8 cellular contexts compared by ENCODE assay signal in the genomic region with DNA sequence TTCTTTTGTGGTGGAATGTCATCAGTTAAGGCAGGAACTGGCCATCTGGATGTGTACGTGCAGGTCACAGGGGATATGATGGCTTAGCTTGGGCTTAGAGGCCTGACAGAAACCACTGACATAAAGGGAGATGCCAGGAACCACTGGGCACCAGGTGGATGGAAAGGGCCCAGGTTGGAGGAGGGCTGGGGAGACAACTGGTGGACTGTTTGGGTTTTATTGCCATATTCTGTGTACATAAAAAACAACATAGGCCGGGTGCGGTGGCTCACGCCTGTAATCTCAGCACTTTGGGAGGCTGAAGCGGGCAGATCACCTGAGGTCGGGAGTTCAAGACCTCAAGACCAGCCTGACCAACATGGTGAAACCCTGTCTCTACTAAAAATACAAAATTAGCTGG. TPM values are rescaled to one million over a fixed set of nuclear protein-coding genes. Genes with fewer than 3 reads are reported as not detected.
DNase-seq lines count a peak whose midpoint lies in the region; ATAC-seq and TF ChIP-seq lines count a peak whose summit lies in the region.
"Not testable (repeated sequence)": the region's sequence is repeated elsewhere in the genome, so short reads cannot be mapped to it uniquely, and the experiment has no call there.

No MANE protein-coding gene starts in this region.

- POLR2A ChIA-PET in CD8-positive, alpha-beta memory T cell (lab: Charles Lee), result interaction anchor here (0.7 to 1.2 kb wide), 3 partner anchors 9 to 66 kb away, joined by 3 read pairs; no protein-coding TSS in a partner anchor
- POLR2A ChIA-PET in T-cell (lab: Charles Lee), result not testable (repeated sequence)

- not testable (repeated sequence) for DNase-seq in CD8-positive, alpha-beta memory T cell; T-cell; memory B cell (ENCODE audit: low spot score in 2 of 2)

- not testable (repeated sequence) for TF ChIP-seq CTCF in neutrophil (IDR thresholded peaks at IDR 0.05)

- H3K4me3 ChIP-seq in BLaER1; CD8-positive, alpha-beta memory T cell (ENCODE audit: low read length); neutrophil (ENCODE audit: low read depth in 1 of 2, low read length in 1 of 2): not testable (repeated sequence)

- H3K27ac ChIP-seq in BLaER1 (peak overlapping the region; percentile 70; the same call in 1 of the 2 replicates), neutrophil (peak overlapping the region; percentile 76)
- not testable (repeated sequence) for H3K27ac ChIP-seq in CD8-positive, alpha-beta memory T cell (ENCODE audit: low read depth, low read length)

- H3K4me2 ChIP-seq in BLaER1, result peak overlapping the region; percentile 80

- not testable (repeated sequence) for H3K9me3 ChIP-seq in BLaER1; CD8-positive, alpha-beta memory T cell (ENCODE audit: low read length); neutrophil

- peaks cover 23% of the 10 kb centered on the region; the same call in 1 of the 2 replicates for H4K20me1 ChIP-seq in BLaER1

- H3K4me1 ChIP-seq in BLaER1, result peaks cover 68% of the 10 kb centered on the region
- H3K4me1 ChIP-seq in CD8-positive, alpha-beta memory T cell (ENCODE audit: insufficient read depth, low read length), result peaks cover 34% of the 10 kb centered on the region
- H3K4me1 ChIP-seq in neutrophil (ENCODE audit: control insufficient read depth in 1 of 2, insufficient read depth in 1 of 2, low read depth in 1 of 2, low read length in 1 of 2), result peaks cover 58 to 65% of the 10 kb centered on the region in 2 experiments

- ATAC-seq in T-cell (replicated peaks in 1 of 4); memory B cell (ENCODE audit: low read depth): not testable (repeated sequence)

- not testable (repeated sequence) for H3K9me3 Mint-ChIP-seq in CD8-positive, alpha-beta memory T cell; T-cell; activated naive CD4-positive, alpha-beta T cell treated with anti-CD3 and anti-CD28 coated beads, Interleukin-2, amount 50 U/mL, for 24 hours; dendritic cell treated with granulocyte-macrophage colony-stimulating factor and Interleukin-4, amounts not matched to agents 40 ng/mL and 50 ng/mL, for 4 days; memory B cell; stimulated activated naive CD8-positive, alpha-beta T cell treated with anti-CD3 and anti-CD28 coated beads, Interleukin-15, Interleukin-2, amounts not matched to agents 100 ng/mL and 50 ng/mL, for 24 hours

- H3K27me3 Mint-ChIP-seq in CD8-positive, alpha-beta memory T cell; T-cell; activated naive CD4-positive, alpha-beta T cell treated with anti-CD3 and anti-CD28 coated beads, Interleukin-2, amount 50 U/mL, for 24 hours; dendritic cell treated with granulocyte-macrophage colony-stimulating factor and Interleukin-4, amounts not matched to agents 40 ng/mL and 50 ng/mL, for 4 days; memory B cell; stimulated activated naive CD8-positive, alpha-beta T cell treated with anti-CD3 and anti-CD28 coated beads, Interleukin-15, Interleukin-2, amounts not matched to agents 100 ng/mL and 50 ng/mL, for 24 hours: not testable (repeated sequence)

- H3K27ac Mint-ChIP-seq in CD8-positive, alpha-beta memory T cell, result peak overlapping the region in 6 of 8 donors; percentile 22 to 90 (median 48)
- H3K27ac Mint-ChIP-seq in T-cell, result peak overlapping the region in 1 of 2 donors; percentile 63
- peak overlapping the region; percentile 33 for H3K27ac Mint-ChIP-seq in activated naive CD4-positive, alpha-beta T cell treated with anti-CD3 and anti-CD28 coated beads, Interleukin-2, amount 50 U/mL, for 24 hours
- peak overlapping the region; percentile 0 for H3K27ac Mint-ChIP-seq in dendritic cell treated with granulocyte-macrophage colony-stimulating factor and Interleukin-4, amounts not matched to agents 40 ng/mL and 50 ng/mL, for 4 days
- peak overlapping the region; percentile 81 for H3K27ac Mint-ChIP-seq in memory B cell
- H3K27ac Mint-ChIP-seq in stimulated activated naive CD8-positive, alpha-beta T cell treated with anti-CD3 and anti-CD28 coated beads, Interleukin-15, Interleukin-2, amounts not matched to agents 100 ng/mL and 50 ng/mL, for 24 hours, result peak overlapping the region; percentile 70

- peaks cover 28% of the 10 kb centered on the region for H3K36me3 ChIP-seq in BLaER1
- H3K36me3 ChIP-seq in CD8-positive, alpha-beta memory T cell (ENCODE audit: insufficient read depth, low read length), result not testable (repeated sequence)
- H3K36me3 ChIP-seq in neutrophil, result peaks cover 58% of the 10 kb centered on the region

- H3K9ac ChIP-seq in BLaER1, result peak overlapping the region; percentile 52; the same call in 1 of the 2 replicates

- intact Hi-C loops in dendritic cell treated with granulocyte-macrophage colony-stimulating factor and Interleukin-4, amounts not matched to agents 40 ng/mL and 50 ng/mL, for 4 days (cut with micrococcal nuclease), result loop anchor here (5.0 kb wide), 2 partner anchors 35 to 45 kb away; a partner anchor contains a TSS

- peaks cover 13 to 58% (median 27%) of the 10 kb centered on the region in 3 donors for H3K4me1 Mint-ChIP-seq in CD8-positive, alpha-beta memory T cell
- H3K4me1 Mint-ChIP-seq in T-cell (peaks cover 47 to 64% (median 59%) of the 10 kb centered on the region in 3 donors), memory B cell (peaks cover 38% of the 10 kb centered on the region)
- H3K4me1 Mint-ChIP-seq in activated naive CD4-positive, alpha-beta T cell treated with anti-CD3 and anti-CD28 coated beads, Interleukin-2, amount 50 U/mL, for 24 hours, result peaks cover 56% of the 10 kb centered on the region
- H3K4me1 Mint-ChIP-seq in dendritic cell treated with granulocyte-macrophage colony-stimulating factor and Interleukin-4, amounts not matched to agents 40 ng/mL and 50 ng/mL, for 4 days (ENCODE audit: low read depth), result peaks cover 57% of the 10 kb centered on the region
- peaks cover 47% of the 10 kb centered on the region for H3K4me1 Mint-ChIP-seq in stimulated activated naive CD8-positive, alpha-beta T cell treated with anti-CD3 and anti-CD28 coated beads, Interleukin-15, Interleukin-2, amounts not matched to agents 100 ng/mL and 50 ng/mL, for 24 hours (ENCODE audit: low read depth)

- peaks cover 0 to 28% (median 1%) of the 10 kb centered on the region in 3 donors for H3K36me3 Mint-ChIP-seq in CD8-positive, alpha-beta memory T cell
- H3K36me3 Mint-ChIP-seq in T-cell, result peaks cover 20% of the 10 kb centered on the region
- H3K36me3 Mint-ChIP-seq in activated naive CD4-positive, alpha-beta T cell treated with anti-CD3 and anti-CD28 coated beads, Interleukin-2, amount 50 U/mL, for 24 hours; memory B cell: not testable (repeated sequence)
- H3K36me3 Mint-ChIP-seq in dendritic cell treated with granulocyte-macrophage colony-stimulating factor and Interleukin-4, amounts not matched to agents 40 ng/mL and 50 ng/mL, for 4 days (ENCODE audit: low read depth), result peaks cover 40% of the 10 kb centered on the region
- H3K36me3 Mint-ChIP-seq in stimulated activated naive CD8-positive, alpha-beta T cell treated with anti-CD3 and anti-CD28 coated beads, Interleukin-15, Interleukin-2, amounts not matched to agents 100 ng/mL and 50 ng/mL, for 24 hours (ENCODE audit: low read depth), result peaks cover 13% of the 10 kb centered on the region

- not testable (repeated sequence) for H3K27me3 ChIP-seq in BLaER1; CD8-positive, alpha-beta memory T cell (ENCODE audit: insufficient read depth, low read length, poor library complexity, severe bottlenecking); neutrophil

- peak overlapping the region in 5 of 7 donors; percentile 22 to 55 (median 30) for H3K4me3 Mint-ChIP-seq in CD8-positive, alpha-beta memory T cell
- H3K4me3 Mint-ChIP-seq in T-cell (peak overlapping the region in 2 of 3 donors; percentile 14 to 35), memory B cell (peak overlapping the region; percentile 14)
- not testable (repeated sequence) for H3K4me3 Mint-ChIP-seq in activated naive CD4-positive, alpha-beta T cell treated with anti-CD3 and anti-CD28 coated beads, Interleukin-2, amount 50 U/mL, for 24 hours; dendritic cell treated with granulocyte-macrophage colony-stimulating factor and Interleukin-4, amounts not matched to agents 40 ng/mL and 50 ng/mL, for 4 days
- peak overlapping the region; percentile 5 for H3K4me3 Mint-ChIP-seq in stimulated activated naive CD8-positive, alpha-beta T cell treated with anti-CD3 and anti-CD28 coated beads, Interleukin-15, Interleukin-2, amounts not matched to agents 100 ng/mL and 50 ng/mL, for 24 hours

- CTCF ChIA-PET in CD8-positive, alpha-beta memory T cell (lab: Charles Lee), result interaction anchor here (1.2 to 5.7 kb wide), 25 partner anchors 9 to 290 kb away, joined by 3 to 199 read pairs (median 12); a partner anchor contains a TSS
- CTCF ChIA-PET in T-cell (lab: Charles Lee), result interaction anchor here (0.9 to 3.4 kb wide), 8 partner anchors 9 to 92 kb away, joined by 3 to 44 read pairs (median 8); no protein-coding TSS in a partner anchor

RNA-seq across cellular contexts. Expression of a gene that starts 35.8 kb away (rescaled TPM):
- total RNA-seq in CD8-positive, alpha-beta memory T cell, result 10 to 100 TPM; 91.8 to 96.2 TPM
- polyA plus RNA-seq in CD8-positive, alpha-beta memory T cell, result 58.1 TPM
- total RNA-seq in T-cell, result 10 to 100 TPM; 34.8 to 47.6 (median 40.4) TPM
